In the genomic region with DNA sequence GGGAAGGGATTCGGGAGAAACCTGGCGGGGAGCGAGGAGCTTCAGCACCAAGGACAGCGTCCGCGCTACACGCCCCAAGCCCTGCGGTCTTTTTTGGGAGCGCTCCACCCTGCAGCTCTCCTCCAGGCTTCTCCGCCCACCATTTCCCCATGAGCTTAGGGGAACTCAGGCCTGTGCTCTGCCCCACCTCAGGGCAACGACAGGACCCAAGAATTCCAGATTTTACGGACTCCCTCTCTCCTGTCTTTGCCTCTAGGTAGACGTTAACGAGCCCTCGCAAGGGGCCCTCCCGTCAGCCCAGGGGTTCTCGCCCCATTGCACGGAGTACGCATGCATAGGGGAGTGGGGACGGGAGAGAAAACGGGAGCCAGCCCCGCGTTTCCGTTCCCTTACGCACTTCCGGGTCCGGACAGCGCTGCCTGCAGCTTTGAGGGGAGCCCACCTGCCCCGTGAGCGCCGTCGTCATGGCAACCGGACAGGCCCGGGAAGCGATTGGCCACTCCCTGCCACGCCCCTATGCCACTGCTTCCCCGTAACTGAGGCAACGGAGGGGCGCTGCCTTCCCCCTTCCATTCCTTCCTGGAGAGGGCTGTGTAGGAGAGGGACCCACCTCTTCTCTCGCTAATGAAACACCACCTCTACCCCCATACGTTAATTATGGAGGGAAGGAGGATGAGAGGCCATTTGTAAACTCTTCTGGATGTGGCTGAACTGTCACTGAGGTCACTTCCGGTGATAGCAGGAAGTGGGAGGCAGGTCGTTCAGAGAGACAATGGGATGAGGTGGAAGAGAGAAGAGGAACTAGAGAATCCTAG, we compare ENCODE assay signal across 8 cellular contexts. TPM values are rescaled to one million over a fixed set of nuclear protein-coding genes. Genes with fewer than 3 reads are reported as not detected.
A peak's percentile ranks its signal among the peaks of the same experiment; 100 is the strongest.
DNase-seq lines count a peak whose midpoint lies in the region; ATAC-seq and TF ChIP-seq lines count a peak whose summit lies in the region.
"Had no signal": no experiment of that assay in that cellular context is flagged by ENCODE, and none has a peak within 500 bp of the region (broad histone marks: within the 10 kb centered on the region; RNA-seq: fewer than 3 reads in every experiment).

No MANE protein-coding gene starts in this region.

- peak overlapping the region; percentile 83 for H3K27ac Mint-ChIP-seq in GM23338

- no peak overlapping the region for H2AFZ ChIP-seq in GM23338

- intact Hi-C loops in adrenal gland (cut with DNase I) = no loop called here

- peaks cover 5% of the 10 kb centered on the region; the same call in 1 of the 2 replicates for H3K9me2 ChIP-seq in GM23338 (ENCODE audit: insufficient read depth)

- H3K4me3 Mint-ChIP-seq in GM23338 = peak overlapping the region; percentile 80

- TF ChIP-seq CTCF in GM23338 (conservative IDR thresholded peaks at IDR 0.05; ENCODE audit: low read depth in 2 of 2) = no peak
- TF ChIP-seq CTCF in adrenal gland (IDR thresholded peaks at IDR 0.05) = no peak

- H3K9me3 Mint-ChIP-seq in GM23338 = no peaks in the 10 kb centered on the region

- peak overlapping the region; percentile 69 for H3K9ac ChIP-seq in NT2/D1 (ENCODE audit: insufficient read length, low read depth)

- H3K27me3 ChIP-seq in GM23338 (ENCODE audit: insufficient read depth) (no peaks in the 10 kb centered on the region), NT2/D1 (ENCODE audit: insufficient read depth, insufficient read length) (no peaks in the 10 kb centered on the region), adrenal gland (peaks cover 8% of the 10 kb centered on the region)

- H3K36me3 ChIP-seq in GM23338 (ENCODE audit: insufficient read depth) (no peaks in the 10 kb centered on the region), NT2/D1 (ENCODE audit: insufficient read depth, insufficient read length, low read length) (no peaks in the 10 kb centered on the region), adrenal gland (replicated peaks in 1 of 2) (no peaks in the 10 kb centered on the region)

- peaks cover 11% of the 10 kb centered on the region; the same call in 1 of the 2 replicates for H4K20me1 ChIP-seq in GM23338 (replicated peaks; ENCODE audit: insufficient read depth)

- DNase-seq in GM23338 (ENCODE audit: low spot score) (peak; percentile 98), NT2/D1 (ENCODE audit: low read depth, low spot score) (peak; percentile 65), adrenal gland (peak; percentile 37 to 94 (median 56)), NCI-H1694 treated with DMSO at 0.1 percent for 48 hours (lab: John Stamatoyannopoulos, UW) (no peak)
- peak; percentile 51 to 61 for DNase-seq in stimulated activated CD4-positive, alpha-beta T cell treated with anti-CD3 and anti-CD28 coated beads, Interleukin-2, amount 100 ng/mL, for 24 hours

- TF ChIP-seq POLR2A in adrenal gland (IDR thresholded peaks at IDR 0.05) = no peak

- peak overlapping the region; percentile 65; the same call in 1 of the 2 replicates for H3K27ac ChIP-seq in GM23338 (ENCODE audit: low read depth)
- peak overlapping the region in 1 of 5 donors; percentile 38 for H3K27ac ChIP-seq in adrenal gland

- peak overlapping the region; percentile 94 for H3K4me2 ChIP-seq in GM23338

- H3K9me3 ChIP-seq in NT2/D1 (ENCODE audit: insufficient read depth, low read length) = no peaks in the 10 kb centered on the region; the same call in 1 of the 2 replicates
- H3K9me3 ChIP-seq in adrenal gland (replicated peaks in 1 of 3) = no peaks in the 10 kb centered on the region

- H3K79me2 ChIP-seq in GM23338 (replicated peaks; ENCODE audit: insufficient read depth) = no peaks in the 10 kb centered on the region

- H3K4me1 Mint-ChIP-seq in GM23338 = peaks cover 8% of the 10 kb centered on the region; the same call in 2 of the 3 replicates

- H3K36me3 Mint-ChIP-seq in GM23338 (ENCODE audit: low read depth) = peaks cover 4% of the 10 kb centered on the region

- H3K4me1 ChIP-seq in GM23338 (ENCODE audit: insufficient read depth) (0 out of 2 replicates have a peak, but pooled peaks cover 6% of the 10 kb centered on the region), NT2/D1 (ENCODE audit: insufficient read depth, insufficient read length) (peaks cover 3% of the 10 kb centered on the region), adrenal gland (replicated peaks in 1 of 2) (peaks cover 0 to 9% of the 10 kb centered on the region in 2 donors)

- WGBS in adrenal gland, 4 donors = 7 to 17% (median 9%) methylated on average over 14 to 43 of the region's 43 CpGs

- peaks cover 14% of the 10 kb centered on the region; the same call in 1 of the 2 replicates for H3F3A ChIP-seq in GM23338 (replicated peaks; ENCODE audit: low read depth)

- H3K4me3 ChIP-seq in GM23338 = peak overlapping the region; percentile 85
- H3K4me3 ChIP-seq in NT2/D1 (ENCODE audit: insufficient read length, low read depth) = peak overlapping the region; percentile 64
- H3K4me3 ChIP-seq in adrenal gland = peak overlapping the region in 1 of 4 donors; percentile 32
- peak overlapping the region; percentile 70 for H3K4me3 ChIP-seq in iPS-11a (ENCODE audit: low read depth, low read length)

- ATAC-seq in GM23338 (peak; percentile 93), GM18870 (IDR thresholded peaks at IDR 0.05; ENCODE audit: unreplicated experiment) (no peak)

- H3K27me3 Mint-ChIP-seq in GM23338 (ENCODE audit: insufficient read depth, low read depth, poor library complexity) = peaks cover 16% of the 10 kb centered on the region

TF ChIP-seq in GM23338, 12 proteins besides CTCF, POLR2A, EP300 and RAD21 (continues in another document):
- TF ChIP-seq, protein P1, sequence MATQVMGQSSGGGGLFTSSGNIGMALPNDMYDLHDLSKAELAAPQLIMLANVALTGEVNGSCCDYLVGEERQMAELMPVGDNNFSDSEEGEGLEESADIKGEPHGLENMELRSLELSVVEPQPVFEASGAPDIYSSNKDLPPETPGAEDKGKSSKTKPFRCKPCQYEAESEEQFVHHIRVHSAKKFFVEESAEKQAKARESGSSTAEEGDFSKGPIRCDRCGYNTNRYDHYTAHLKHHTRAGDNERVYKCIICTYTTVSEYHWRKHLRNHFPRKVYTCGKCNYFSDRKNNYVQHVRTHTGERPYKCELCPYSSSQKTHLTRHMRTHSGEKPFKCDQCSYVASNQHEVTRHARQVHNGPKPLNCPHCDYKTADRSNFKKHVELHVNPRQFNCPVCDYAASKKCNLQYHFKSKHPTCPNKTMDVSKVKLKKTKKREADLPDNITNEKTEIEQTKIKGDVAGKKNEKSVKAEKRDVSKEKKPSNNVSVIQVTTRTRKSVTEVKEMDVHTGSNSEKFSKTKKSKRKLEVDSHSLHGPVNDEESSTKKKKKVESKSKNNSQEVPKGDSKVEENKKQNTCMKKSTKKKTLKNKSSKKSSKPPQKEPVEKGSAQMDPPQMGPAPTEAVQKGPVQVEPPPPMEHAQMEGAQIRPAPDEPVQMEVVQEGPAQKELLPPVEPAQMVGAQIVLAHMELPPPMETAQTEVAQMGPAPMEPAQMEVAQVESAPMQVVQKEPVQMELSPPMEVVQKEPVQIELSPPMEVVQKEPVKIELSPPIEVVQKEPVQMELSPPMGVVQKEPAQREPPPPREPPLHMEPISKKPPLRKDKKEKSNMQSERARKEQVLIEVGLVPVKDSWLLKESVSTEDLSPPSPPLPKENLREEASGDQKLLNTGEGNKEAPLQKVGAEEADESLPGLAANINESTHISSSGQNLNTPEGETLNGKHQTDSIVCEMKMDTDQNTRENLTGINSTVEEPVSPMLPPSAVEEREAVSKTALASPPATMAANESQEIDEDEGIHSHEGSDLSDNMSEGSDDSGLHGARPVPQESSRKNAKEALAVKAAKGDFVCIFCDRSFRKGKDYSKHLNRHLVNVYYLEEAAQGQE (IDR thresholded peaks at IDR 0.05; ENCODE audit: unreplicated experiment) = peak; percentile 98
- no peak; the same call in 1 of the 2 replicates for TF ChIP-seq POLR2AphosphoS5 (IDR thresholded peaks at IDR 0.05; ENCODE audit: low read depth)
- no peak for TF ChIP-seq EZH2 (IDR thresholded peaks at IDR 0.05; ENCODE audit: low read depth, unreplicated experiment)
- TF ChIP-seq EZH2phosphoT487 (IDR thresholded peaks at IDR 0.05; ENCODE audit: unreplicated experiment) = no peak

RNA-seq across cellular contexts. Expression of a gene that starts 20.8 kb away (rescaled TPM):
- total RNA-seq in GM23338 (2014; rRNA removed; shearing (Covaris generic)) = 13.7 and 14.9 TPM in 2 replicates
- 5.1 and 5.3 TPM in 2 replicates for polyA plus RNA-seq in GM23338 (2016; fragmentation: Nextera tagmentation; extraction: Ambion mirVana)
- 1 to 10 TPM in 6 of 8 donors, under 1 TPM in 2; 0.54 to 6.7 (median 3.2) TPM for total RNA-seq in adrenal gland
- polyA plus RNA-seq in adrenal gland = 10 to 100 TPM in 1 of 3 donors, 1 to 10 TPM in 2; 2.2 to 10.8 (median 2.5) TPM

RNA-seq across cellular contexts. Expression of a gene that starts 38.3 kb away (rescaled TPM):
- 0.14 TPM in 1 of 2 replicates, not detected in the other for total RNA-seq in GM23338 (2014; rRNA removed; shearing (Covaris generic))
- polyA plus RNA-seq in GM23338 (2016; fragmentation: Nextera tagmentation; extraction: Ambion mirVana) (0.11 TPM in 1 of 2 replicates, not detected in the other), adrenal gland (not detected)
- total RNA-seq in adrenal gland = not detected
- polyA plus RNA-seq: adipose tissue had no signal

RNA-seq across cellular contexts. Expression of a gene that starts 42.4 kb away (rescaled TPM):
- total RNA-seq in GM23338 (2014; rRNA removed; shearing (Covaris generic)) = 16.4 and 22.4 TPM in 2 replicates
- 6.7 and 9.8 TPM in 2 replicates for polyA plus RNA-seq in GM23338 (2016; fragmentation: Nextera tagmentation; extraction: Ambion mirVana)
- 10 to 100 TPM in 6 of 8 donors, 1 to 10 TPM in 2; 3.3 to 29.6 (median 15.0) TPM for total RNA-seq in adrenal gland
- polyA plus RNA-seq in adrenal gland = 10 to 100 TPM in 2 of 3 donors, 1 to 10 TPM in 1; 2.8 to 45.9 (median 24.3) TPM

RNA-seq across cellular contexts. Expression of a gene that starts 50.5 kb away (rescaled TPM):
- total RNA-seq in GM23338 (2014; rRNA removed; shearing (Covaris generic)) = 6.9 and 7.9 TPM in 2 replicates
- polyA plus RNA-seq in GM23338 (2016; fragmentation: Nextera tagmentation; extraction: Ambion mirVana) (2.7 and 3.0 TPM in 2 replicates), adrenal gland (10 to 100 TPM in 1 of 3 donors, 1 to 10 TPM in 2; 5.4 to 10.1 (median 6.6) TPM)
- total RNA-seq in adrenal gland = 10 to 100 TPM in 1 of 8 donors, 1 to 10 TPM in 7; 2.1 to 14.3 (median 7.4) TPM
